In the genomic region with DNA sequence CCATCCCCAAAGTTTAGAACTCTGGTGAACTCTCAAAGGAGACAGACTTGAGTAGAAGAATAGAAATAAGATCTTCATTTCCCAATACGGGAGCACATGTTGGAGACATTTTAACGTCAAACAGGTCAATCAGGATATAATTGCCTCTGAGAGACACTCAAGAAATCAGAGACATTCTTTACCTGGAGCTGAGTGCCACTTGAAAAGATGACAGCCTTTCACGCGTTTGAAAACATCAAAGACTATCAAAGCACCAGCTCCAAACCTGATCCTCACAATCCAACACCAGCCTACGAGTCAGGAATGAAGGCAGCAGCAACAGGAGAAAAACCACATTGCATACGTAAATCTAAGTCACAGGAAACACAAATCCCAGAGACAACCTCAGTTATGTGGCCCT, we compare ENCODE assay signal across 25 cellular contexts.
DNase-seq lines count a peak whose midpoint lies in the region; TF ChIP-seq lines count a peak whose summit lies in the region.
"Had no signal": no experiment of that assay in that cellular context is flagged by ENCODE, and none has a peak within 500 bp of the region (broad histone marks: within the 10 kb centered on the region; RNA-seq: fewer than 3 reads in every experiment).

No MANE protein-coding gene starts in this region.

- no peak overlapping the region for H3K4me2 ChIP-seq in neural progenitor cell
- H3K4me2 ChIP-seq: GM23338, PC-9 had no signal

- H3K9me3 Mint-ChIP-seq in neural progenitor cell: peaks cover 4% of the 10 kb centered on the region

- H3K27ac ChIP-seq in thyroid gland (peak overlapping the region in 2 of 3 donors; percentile 16 to 45), neural progenitor cell (no peak overlapping the region)
- H3K27ac ChIP-seq: PC-9, SJCRH30 had no signal

- H3K27me3 Mint-ChIP-seq in neural progenitor cell (ENCODE audit: insufficient read depth, low read depth): peaks cover 2% of the 10 kb centered on the region

- intact Hi-C loops in thyroid gland (cut with DNase I): no loop called here

- peaks cover 8 to 13% of the 10 kb centered on the region in 2 donors for H3K4me1 ChIP-seq in thyroid gland
- H3K4me1 ChIP-seq in neural progenitor cell: no peaks in the 10 kb centered on the region
- H3K4me1 ChIP-seq: HAP-1 had no signal

- no peak for TF ChIP-seq CTCF in thyroid gland (IDR thresholded peaks at IDR 0.05)
- no peak for TF ChIP-seq CTCF in neural progenitor cell (IDR thresholded peaks at IDR 0.05)

- peak; percentile 19 to 98 (median 80) for DNase-seq in NCI-H1417 (lab: John Stamatoyannopoulos, UW)
- no peak for DNase-seq in NCI-H1417 treated with DMSO at 0.1 percent for 48 hours (lab: John Stamatoyannopoulos, UW)
- DNase-seq in NCI-H187 treated with DMSO at 0.1 percent for 48 hours (lab: John Stamatoyannopoulos, UW): peak; percentile 90
- DNase-seq in NCI-H2227 treated with DMSO at 0.1 percent for 48 hours (lab: John Stamatoyannopoulos, UW): peak; percentile 16
- peak; percentile 47 to 61 for DNase-seq in thyroid gland
- DNase-seq in NCI-H510A treated with DMSO at 0.1 percent for 48 hours (lab: John Stamatoyannopoulos, UW): no peak
- no peak for DNase-seq in NCI-H526 (lab: John Stamatoyannopoulos, UW)
- no peak for DNase-seq in neural progenitor cell (ENCODE audit: low spot score)
- DNase-seq: 8988T, ACHN, DMS153, EL, GDM1, HFFc6, Kasumi-1, NCI-H1105 treated with DMSO at 0.1 percent for 48 hours, NCI-H345, NCI-H526 treated with DMSO at 0.1 percent for 48 hours, PC-9, SJCRH30, T-helper 2 cell had no signal

- H3K4me3 ChIP-seq in thyroid gland (replicated peaks in 1 of 3) (no peak overlapping the region), neural progenitor cell (no peak overlapping the region)
- H3K4me3 ChIP-seq: GM12878, GM23338, HAP-1, K562, PC-9, SJCRH30 had no signal

- H3K36me3 ChIP-seq in thyroid gland: no peaks in the 10 kb centered on the region
- no peaks in the 10 kb centered on the region for H3K36me3 ChIP-seq in neural progenitor cell
- H3K36me3 ChIP-seq: HAP-1, SJCRH30 had no signal

- no peaks in the 10 kb centered on the region for H3F3A ChIP-seq in neural progenitor cell (ENCODE audit: low read depth)

- 18 to 51% methylated on average over 6 of the region's 6 CpGs for WGBS in thyroid gland, 2 donors

- H3K27me3 ChIP-seq in thyroid gland (no peaks in the 10 kb centered on the region), neural progenitor cell (no peaks in the 10 kb centered on the region)

- H4K20me1 ChIP-seq in neural progenitor cell (ENCODE audit: low read depth): no peaks in the 10 kb centered on the region

- no peaks in the 10 kb centered on the region for H3K36me3 Mint-ChIP-seq in neural progenitor cell

- H3K27ac Mint-ChIP-seq in neural progenitor cell: no peak overlapping the region
- H3K27ac Mint-ChIP-seq: GM23338, HFFc6 had no signal

- H3K79me2 ChIP-seq in neural progenitor cell (ENCODE audit: low read depth): no peaks in the 10 kb centered on the region

- H3K9ac ChIP-seq in neural progenitor cell: no peak overlapping the region

- no peak overlapping the region for H3K4me3 Mint-ChIP-seq in neural progenitor cell
- H3K4me3 Mint-ChIP-seq: GM23338, HFFc6 had no signal

- no peaks in the 10 kb centered on the region for H3K4me1 Mint-ChIP-seq in neural progenitor cell
- H3K4me1 Mint-ChIP-seq: GM23338 had no signal

- H2AFZ ChIP-seq in neural progenitor cell (replicated peaks): no peak overlapping the region
- H2AFZ ChIP-seq: GM23338, PC-9 had no signal

- no peak for TF ChIP-seq POLR2A in thyroid gland (IDR thresholded peaks at IDR 0.05)

- H3K9me3 ChIP-seq in thyroid gland (no peaks in the 10 kb centered on the region), neural progenitor cell (ENCODE audit: low read depth) (no peaks in the 10 kb centered on the region)
- H3K9me3 ChIP-seq: SJCRH30 had no signal

Comparison
In these comparisons a context has a peak if more than half of its experiments do, and no peak if none do; other contexts are left out.
1. DNase-seq: peak in NCI-H1417 (3 of 3), NCI-H187 treated with DMSO at 0.1 percent for 48 hours (single experiment), NCI-H2227 treated with DMSO at 0.1 percent for 48 hours (single experiment) and thyroid gland (2 of 2); none in NCI-H1417 treated with DMSO at 0.1 percent for 48 hours (single experiment), NCI-H510A treated with DMSO at 0.1 percent for 48 hours (single experiment), NCI-H526 (0 of 2) and neural progenitor cell (single experiment).